39 cellular contexts compared by ENCODE assay signal in the genomic region with DNA sequence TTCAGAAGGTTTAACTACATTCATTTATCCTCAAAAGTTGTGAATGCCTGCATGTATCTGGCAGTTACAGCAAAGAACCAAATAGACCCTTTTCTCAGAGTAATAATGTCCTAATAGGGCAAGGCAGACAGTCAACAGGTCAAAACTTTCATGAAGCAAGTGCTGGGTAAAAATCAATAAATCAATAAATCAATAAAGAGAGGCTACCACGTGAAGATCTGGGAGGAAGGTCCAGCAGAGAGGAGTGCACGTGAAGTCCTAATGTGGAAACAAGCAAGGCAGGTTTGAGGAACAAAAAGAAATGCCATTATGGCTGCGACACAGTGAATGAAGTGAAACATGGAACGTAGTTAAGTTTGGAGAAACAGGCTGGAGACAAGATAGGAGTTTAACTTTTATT. TPM values are rescaled to one million over a fixed set of nuclear protein-coding genes. Genes with fewer than 3 reads are reported as not detected.
"Had no signal": no experiment of that assay in that cellular context is flagged by ENCODE, and none has a peak within 500 bp of the region (broad histone marks: within the 10 kb centered on the region; RNA-seq: fewer than 3 reads in every experiment).

No MANE protein-coding gene starts in this region.

- H3K27ac ChIP-seq: adrenal gland, ascending aorta, body of pancreas, brain microvascular endothelial cell, breast epithelium, cardiac muscle cell had no signal

- H3K4me3 ChIP-seq: adrenal gland, ascending aorta, body of pancreas, breast epithelium, cardiac muscle cell had no signal

- H3K36me3 ChIP-seq: adrenal gland, ascending aorta, brain microvascular endothelial cell, breast epithelium, cardiac muscle cell had no signal

- FAIRE-seq: astrocyte, bronchial epithelial cell had no signal

- H3K27me3 ChIP-seq: adrenal gland, ascending aorta, body of pancreas, brain microvascular endothelial cell, breast epithelium, cardiac muscle cell had no signal

- H3K9me3 ChIP-seq: adrenal gland, ascending aorta had no signal

- DNase-seq: activated effector memory CD4-positive, alpha-beta T cell treated with anti-CD3 and anti-CD28 coated beads, Interleukin-2, amount 50 U/mL, for 16 hours; activated effector memory CD4-positive, alpha-beta T cell treated with Interleukin-2 at 50 U/mL for 16 hours; activated gamma-delta T cell; activated gamma-delta T cell treated with Interleukin-2 at 50 U/mL for 16 hours; activated naive CD4-positive, alpha-beta T cell; activated naive CD4-positive, alpha-beta T cell treated with anti-CD3 and anti-CD28 coated beads for 36 hours; activated naive CD4-positive, alpha-beta T cell treated with anti-CD3 and anti-CD28 coated beads, Interleukin-2, amount 10 ng/mL, durations not matched to agents 7 days and 5 days; activated naive CD4-positive, alpha-beta T cell treated with anti-CD3 and anti-CD28 coated beads, Interleukin-2, amount 50 U/mL, for 16 hours; activated naive CD4-positive, alpha-beta T cell treated with Interleukin-2 at 50 U/mL for 16 hours; activated naive CD8-positive, alpha-beta T cell treated with anti-CD3 and anti-CD28 coated beads for 36 hours; activated naive CD8-positive, alpha-beta T cell treated with anti-CD3 and anti-CD28 coated beads, Interleukin-2, amount 10 ng/mL, durations not matched to agents 7 days and 5 days; activated naive CD8-positive, alpha-beta T cell treated with anti-CD3 and anti-CD28 coated beads, Interleukin-2, amount 50 U/mL, for 24 hours; activated T-cell treated with anti-CD3 and anti-CD28 coated beads, Interleukin-2, amount 50 U/mL, for 1 hour; activated T-cell treated with anti-CD3 and anti-CD28 coated beads, Interleukin-2, amount 50 U/mL, for 24 hours; activated T-cell treated with anti-CD3 and anti-CD28 coated beads, Interleukin-2, amount 50 U/mL, for 4 hours; activated T-cell treated with anti-CD3 and anti-CD28 coated beads, Interleukin-2, amount 50 U/mL, for 48 hours; activated T-cell treated with anti-CD3 and anti-CD28 coated beads, Interleukin-2, amount 50 U/mL, for 72 hours; adrenal gland; amniotic stem cell; amygdala; anterior cingulate cortex; aorta; body of pancreas; brain microvascular endothelial cell; caudate nucleus; central memory CD4-positive, alpha-beta T cell; cerebellar nuclear complex had no signal

- H3K4me1 ChIP-seq: adrenal gland, ascending aorta, body of pancreas, breast epithelium had no signal

- ATAC-seq: activated naive CD4-positive, alpha-beta T cell treated with anti-CD3 and anti-CD28 coated beads, Interleukin-2, amount 50 U/mL, for 72 hours; activated naive CD8-positive, alpha-beta T cell treated with anti-CD3 and anti-CD28 coated beads, Interleukin-2, amount 50 U/mL, for 24 hours; activated T-cell treated with anti-CD3 and anti-CD28 coated beads, Interleukin-2, amount 50 U/mL, for 4 hours; activated T-cell treated with anti-CD3 and anti-CD28 coated beads, Interleukin-2, amount 50 U/mL, for 72 hours; activated T-helper 17 cell treated with anti-CD3 and anti-CD28 coated beads, Interleukin-2, amount 50 U/mL, for 72 hours; body of pancreas had no signal

RNA-seq across cellular contexts. Expression of gene C6orf118, which starts 36.3 kb away (rescaled TPM):
- total RNA-seq: activated naive CD4-positive, alpha-beta T cell treated with anti-CD3 and anti-CD28 coated beads for 36 hours; activated naive CD4-positive, alpha-beta T cell treated with anti-CD3 and anti-CD28 coated beads, Interleukin-2, amount 50 U/mL, for 72 hours; activated naive CD8-positive, alpha-beta T cell treated with anti-CD3 and anti-CD28 coated beads for 36 hours; activated naive CD8-positive, alpha-beta T cell treated with anti-CD3 and anti-CD28 coated beads, Interleukin-2, amount 10 ng/mL, durations not matched to agents 7 days and 5 days; activated T-cell treated with anti-CD3 and anti-CD28 coated beads, Interleukin-2, amount 50 U/mL, for 4 hours; activated T-cell treated with anti-CD3 and anti-CD28 coated beads, Interleukin-2, amount 50 U/mL, for 72 hours; activated T-helper 1 cell treated with anti-CD3 and anti-CD28 coated beads, Interleukin-12 subunit alpha, Interleukin-12 subunit beta, Interleukin-2, Interleukin-4 antibody, amounts not matched to agents 30 ng/mL and 10 ng/mL and 1 ng/mL, durations not matched to agents 14 hours and 24 hours and 36 hours; activated T-helper 17 cell treated with anti-CD3 and anti-CD28 coated beads, Interleukin-2, amount 50 U/mL, for 72 hours; activated T-helper 2 cell treated with anti-CD3 and anti-CD28 coated beads, Interferon-gamma antibody, Interleukin-2, Interleukin-4, amounts not matched to agents 10 μg/mL and 5 μg/mL and 100 μg/mL, durations not matched to agents 14 hours and 24 hours and 36 hours; adrenal gland; aorta; ascending aorta; astrocyte; breast epithelium; bronchial epithelial cell; cardiac septum; chondrocyte had no signal
- polyA plus RNA-seq: adipose tissue, adrenal gland, aorta, cardiac muscle cell had no signal
